11 cellular contexts compared by ENCODE assay signal in the genomic region with DNA sequence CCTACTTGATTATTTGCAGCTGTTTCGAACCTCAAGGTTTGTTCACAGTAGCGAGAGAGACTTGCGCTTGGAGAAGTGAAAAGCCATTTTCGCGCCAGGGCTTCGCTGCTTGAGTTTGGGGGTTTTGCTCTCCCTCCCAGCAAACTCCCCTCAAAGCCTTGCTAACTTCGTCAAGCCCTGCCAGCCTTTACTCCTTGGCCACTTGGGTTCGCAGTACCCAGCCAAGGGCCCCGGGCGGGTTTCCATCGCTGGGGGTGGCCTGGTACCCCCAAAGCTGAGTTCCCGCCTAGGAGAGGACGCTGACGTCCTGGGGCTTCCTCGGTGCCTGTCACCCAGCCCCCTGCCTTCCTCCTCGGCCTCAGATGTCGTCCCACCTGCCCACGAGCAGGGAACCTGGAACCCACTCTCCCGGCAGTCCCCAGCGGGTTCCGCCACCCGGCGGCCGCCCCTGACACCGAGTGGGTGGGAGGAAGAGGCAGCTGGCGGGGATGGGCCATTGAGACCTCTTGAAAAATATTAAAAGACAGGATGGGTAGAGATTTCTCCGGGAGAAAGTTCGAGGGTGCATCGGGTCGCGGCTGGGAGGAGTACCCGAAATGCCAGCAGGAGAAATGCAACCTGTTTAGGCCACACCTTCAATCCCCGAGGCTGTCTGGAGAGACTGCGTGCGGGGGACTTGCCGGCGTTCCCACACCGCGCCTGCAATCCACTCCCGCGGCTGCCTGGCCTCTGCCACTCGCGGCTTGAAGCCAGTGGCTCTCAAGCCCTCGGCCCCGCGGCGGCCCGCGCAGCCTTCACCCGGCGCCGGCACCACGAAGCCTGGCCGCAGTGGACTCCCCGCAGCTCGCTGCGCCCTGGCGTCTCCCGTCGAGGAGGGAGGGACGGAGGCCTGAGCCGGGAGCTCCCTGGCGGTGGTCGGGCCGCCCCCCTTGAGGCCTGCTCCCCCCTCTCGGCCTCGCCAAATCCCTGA. TPM values are rescaled to one million over a fixed set of nuclear protein-coding genes. Genes with fewer than 3 reads are reported as not detected.
DNase-seq lines count a peak whose midpoint lies in the region; ATAC-seq, FAIRE-seq and TF ChIP-seq lines count a peak whose summit lies in the region.
"Had no signal": no experiment of that assay in that cellular context is flagged by ENCODE, and none has a peak within 500 bp of the region (broad histone marks: within the 10 kb centered on the region; RNA-seq: fewer than 3 reads in every experiment).

No MANE protein-coding gene starts in this region.

- CTCF ChIA-PET in K562 (lab: Yijun Ruan, JAX; ENCODE audit: low intra/inter-chr PET ratio): no interaction called here

- H3K9me3 ChIP-seq in K562 (replicated peaks; ENCODE audit: control insufficient read depth, insufficient read depth, low read depth, low read length) (peaks cover 6% of the 10 kb centered on the region), iPS DF 6.9 (ENCODE audit: control insufficient read depth, insufficient read depth, low read length) (no peaks in the 10 kb centered on the region), sigmoid colon (no peaks in the 10 kb centered on the region)

- H3K36me3 Mint-ChIP-seq in CD14-positive monocyte: peaks cover 0 to 10% of the 10 kb centered on the region in 2 donors

- peaks cover 79 to 92% (median 79%) of the 10 kb centered on the region in 3 donors for H3K27me3 Mint-ChIP-seq in CD14-positive monocyte (ENCODE audit: low read depth in 3 of 3)

- H3K27ac ChIP-seq in K562 (ENCODE audit: extremely low read depth, low read depth, low read length) (no peak overlapping the region), iPS DF 6.9 (ENCODE audit: low read length) (no peak overlapping the region), sigmoid colon (peak overlapping the region; percentile 91 to 97 (median 94))

- no peaks in the 10 kb centered on the region for H3K9me1 ChIP-seq in K562 (ENCODE audit: control insufficient read depth, insufficient read depth, low read length)

- peak overlapping the region in 1 of 2 donors; percentile 74 for H3K4me3 Mint-ChIP-seq in CD14-positive monocyte

- POLR2A ChIA-PET in K562 (lab: Yijun Ruan, JAX): interaction anchor here (0.6 to 1.2 kb wide), 2 partner anchors 9 to 1505 kb away, joined by 3 read pairs; partner anchors contain the start of gene NR2F2

- H3K4me1 ChIP-seq in K562 (replicated peaks in 1 of 2; ENCODE audit: control insufficient read depth in 2 of 2, insufficient read depth in 2 of 2, low read length in 2 of 2): peaks cover 12 to 14% of the 10 kb centered on the region in 2 experiments; a peak in 3 of 5 replicates
- H3K4me1 ChIP-seq in iPS DF 6.9 (ENCODE audit: control insufficient read depth, insufficient read depth, low read length): peaks cover 3% of the 10 kb centered on the region
- peaks cover 0 to 73% (median 45%) of the 10 kb centered on the region in 4 donors for H3K4me1 ChIP-seq in sigmoid colon

- peaks cover 5% of the 10 kb centered on the region for H3K4me1 Mint-ChIP-seq in CD14-positive monocyte

- TF ChIP-seq RAD21 in K562 (CRISPR knock-in tag; conservative IDR thresholded peaks at IDR 0.05 in 1 of 2, IDR thresholded peaks at IDR 0.05 in 1 of 2): no peak

- peaks cover 0 to 22% (median 8%) of the 10 kb centered on the region in 7 donors for H3K9me3 Mint-ChIP-seq in CD14-positive monocyte

- H3K4me3 ChIP-seq in K562: no peak overlapping the region
- H3K4me3 ChIP-seq in iPS DF 6.9 (ENCODE audit: low read length): peak overlapping the region; percentile 23; the same call in 1 of the 2 replicates
- H3K4me3 ChIP-seq in sigmoid colon: peak overlapping the region; percentile 42 to 56 (median 52)

- intact Hi-C loops in K562 (cut with micrococcal nuclease): loop anchor here (10.0 kb wide), 3 partner anchors 247 to 1647 kb away; no protein-coding TSS in a partner anchor
- intact Hi-C loops in sigmoid colon (cut with DNase I): loop anchor here (5.0 to 10.0 kb wide), 5 partner anchors 59 to 1693 kb away; no protein-coding TSS in a partner anchor
- intact Hi-C loops in CD14-positive monocyte (cut with micrococcal nuclease): no loop called here

- FAIRE-seq in K562 (lab: Jason Lieb, UNC): no peak
- FAIRE-seq: islet of Langerhans had no signal

- H3K36me3 ChIP-seq in K562 (ENCODE audit: control insufficient read depth, insufficient read depth, low read length): peaks cover 4% of the 10 kb centered on the region; the same call in 2 of the 3 replicates
- no peaks in the 10 kb centered on the region for H3K36me3 ChIP-seq in iPS DF 6.9 (ENCODE audit: control insufficient read depth, insufficient read depth, low read length)
- no peaks in the 10 kb centered on the region for H3K36me3 ChIP-seq in sigmoid colon

- 98% methylated on average over 31 of the region's 67 CpGs for WGBS in K562 (ENCODE audit: insufficient coverage, low coverage, missing lambda C conversion rate)
- no CpG with 5 or more reads among the region's 67 CpGs for WGBS in iPS DF 6.9 (ENCODE audit: insufficient coverage, insufficient read length)
- 4 to 7% methylated on average over 67 of the region's 67 CpGs for WGBS in sigmoid colon, 2 donors

- no peak for TF ChIP-seq POLR2A in K562 (conservative IDR thresholded peaks at IDR 0.05)
- TF ChIP-seq POLR2A in sigmoid colon (IDR thresholded peaks at IDR 0.05): no peak

- in situ Hi-C loops in G401 (cut with HindIII; ENCODE audit: low sequenced_read_pairs) (no loop called here), K562 (cut with MboI) (no loop called here)

- no peaks in the 10 kb centered on the region for H3K27me3 ChIP-seq in K562 (ENCODE audit: control insufficient read depth in 2 of 2, insufficient read depth in 2 of 2, low read length in 2 of 2)
- peaks cover 66% of the 10 kb centered on the region for H3K27me3 ChIP-seq in iPS DF 6.9 (ENCODE audit: control insufficient read depth, insufficient read depth, low read length)
- no peaks in the 10 kb centered on the region for H3K27me3 ChIP-seq in sigmoid colon

- TF ChIP-seq EP300 in K562 (IDR thresholded peaks at IDR 0.05; ENCODE audit: low read length): no peak
- no peak for TF ChIP-seq EP300 in sigmoid colon (IDR thresholded peaks at IDR 0.05)

- H3K9ac ChIP-seq in K562 (ENCODE audit: insufficient read depth in 1 of 2, low read depth in 2 of 2, low read length in 2 of 2): no peak overlapping the region

- ATAC-seq in K562: no peak

- DNase-seq in G401 (ENCODE audit: low spot score) (peak; percentile 28), K562 (ENCODE audit: extremely low read depth in 1 of 4, low spot score in 3 of 4) (no peak), iPS DF 6.9 (ENCODE audit: low read depth, low spot score) (no peak), sigmoid colon (peak; percentile 72), NCI-H2107 treated with DMSO at 0.1 percent for 48 hours (lab: John Stamatoyannopoulos, UW; ENCODE audit: unreplicated experiment) (no peak), ureter (ENCODE audit: low spot score) (no peak), activated gamma-delta T cell (lab: John Stamatoyannopoulos, UW) (no peak), CD14-positive monocyte (ENCODE audit: low spot score) (no peak)
- DNase-seq: activated CD8-positive, alpha-beta memory T cell treated with anti-CD3 and anti-CD28 coated beads, Interleukin-2, amount 50 U/mL, for 4 hours; NCI-H526 had no signal

- TF ChIP-seq CTCF in K562 (IDR thresholded peaks at IDR 0.05 in 2 of 3, conservative IDR thresholded peaks at IDR 0.05 in 1 of 3; ENCODE audit: insufficient read depth in 2 of 3, low read depth in 1 of 3, low read length in 3 of 3): no peak
- TF ChIP-seq CTCF in sigmoid colon (IDR thresholded peaks at IDR 0.05): peak in 1 of 4 experiments; percentile 19
- no peak for TF ChIP-seq CTCF in CD14-positive monocyte (IDR thresholded peaks at IDR 0.05)

- no peak overlapping the region for H2AFZ ChIP-seq in K562 (ENCODE audit: low read depth, low read length)

- H3K4me2 ChIP-seq in K562 (ENCODE audit: insufficient read depth, low read length): no peak overlapping the region

- peaks cover 30% of the 10 kb centered on the region for H3K79me2 ChIP-seq in K562 (ENCODE audit: control insufficient read depth, insufficient read depth, low read length)

- BruUV-seq in K562 (replicated peaks; lab: Mats Ljungman, UMichigan): no TSS peak

- no peak overlapping the region for H3K27ac Mint-ChIP-seq in CD14-positive monocyte

- H4K20me1 ChIP-seq in K562 (replicated peaks; ENCODE audit: control insufficient read depth, insufficient read depth, low read length): no peaks in the 10 kb centered on the region

TF ChIP-seq in K562, 482 proteins besides CTCF, POLR2A, EP300 and RAD21 (continues in another document):
- TF ChIP-seq ZNF146 (CRISPR knock-in tag; IDR thresholded peaks at IDR 0.05; ENCODE audit: unreplicated experiment): no peak

RNA-seq across cellular contexts. Expression of gene NR2F2, which starts 8.8 kb away (rescaled TPM):
- 2.3 and 3.6 TPM in 2 replicates for total RNA-seq in G401 (2014; rRNA removed; shearing (Covaris generic))
- 16.8 and 21.5 TPM in 2 replicates for total RNA-seq in K562 (2011; cell fraction: chromatin; rRNA removed; ENCODE audit: low replicate concordance)
- 10.5 and 13.2 TPM in 2 replicates for total RNA-seq in K562 (2011; cell fraction: nucleolus; rRNA removed)
- 14.2 and 23.5 TPM in 2 replicates for total RNA-seq in K562 (2011; cell fraction: nucleoplasm; rRNA removed)
- total RNA-seq in K562 (2014; rRNA removed) (6.8 and 8.3 TPM in 2 replicates), K562 (2014; rRNA removed; fragmentation: Illumina TruSeq; extraction: Trizol) (8.3 and 9.9 TPM in 2 replicates), K562 (2015; rRNA removed; fragmentation: Illumina TruSeq; extraction: Trizol) (11.9 and 13.1 TPM in 2 replicates), K562 (2021) (49.7 and 51.8 TPM in 2 replicates), sigmoid colon (10 to 100 TPM; 24.0 to 47.9 (median 31.0) TPM), ureter (90.8 TPM)
- polyA plus RNA-seq in K562 (2011; rRNA removed) (6.0 and 10.9 TPM in 2 replicates), K562 (2014; fragmentation: Illumina TruSeq; extraction: Trizol) (41.0 and 41.5 TPM in 2 replicates), K562 (2014; fragmentation: Nextera tagmentation; extraction: Ambion mirVana) (10 to 100 TPM in 1 of 2 experiments, 1 to 10 TPM in 1; 9.7 to 11.1 TPM), K562 (2014; rRNA removed) (21.8 and 24.2 TPM in 2 replicates), sigmoid colon (10 to 100 TPM; 12.6 to 20.0 (median 12.9) TPM), CD14-positive monocyte (not detected)
- polyA plus RNA-seq in K562 (2011; cell fraction: cytosol; rRNA removed): 7.7 and 13.7 TPM in 2 replicates
- 11.9 and 16.2 TPM in 2 replicates for polyA plus RNA-seq in K562 (2011; cell fraction: nucleus; rRNA removed)
- polyA plus RNA-seq in K562 (2012): 35.3 and 71.0 TPM in 2 replicates
- 5.4 TPM in 2 replicates for polyA minus RNA-seq in K562 (2011; rRNA and poly(A)+ RNA removed)
- polyA minus RNA-seq in K562 (2011; cell fraction: cytosol; rRNA and poly(A)+ RNA removed): 17.7 and 27.6 TPM in 2 replicates
- 9.8 and 9.9 TPM in 2 replicates for polyA minus RNA-seq in K562 (2011; cell fraction: nucleus; rRNA and poly(A)+ RNA removed)

Comparison
In these comparisons a context has a peak if more than half of its experiments do, and no peak if none do; other contexts are left out.
1. DNase-seq: peak in G401 (single experiment) and sigmoid colon (single experiment); none in K562 (0 of 4), iPS DF 6.9 (single experiment), NCI-H2107 treated with DMSO at 0.1 percent for 48 hours (single experiment), ureter (single experiment), activated gamma-delta T cell (single experiment) and CD14-positive monocyte (single experiment).
2. H3K27ac ChIP-seq: peak in sigmoid colon (4 of 4); none in K562 (single experiment) and iPS DF 6.9 (single experiment).
3. intact Hi-C loops: an anchor here in K562 (10.0 kb wide) and sigmoid colon (5.0 to 10.0 kb wide); none called in CD14-positive monocyte.